25 cellular contexts compared by ENCODE assay signal in genomic region chr13:33525759-33526158, GRCh38.
"Had no signal": no experiment of that assay in that cellular context is flagged by ENCODE, and none has a peak within 500 bp of the region (broad histone marks: within the 10 kb centered on the region; RNA-seq: fewer than 3 reads in every experiment).

No MANE protein-coding gene starts in this region.

- H3K79me2 ChIP-seq: hepatocyte, parathyroid adenoma had no signal

- ATAC-seq: activated naive CD8-positive, alpha-beta T cell treated with anti-CD3 and anti-CD28 coated beads, Interleukin-2, amount 50 U/mL, for 24 hours; activated T-cell treated with anti-CD3 and anti-CD28 coated beads, Interleukin-2, amount 50 U/mL, for 4 hours; activated T-helper 17 cell treated with anti-CD3 and anti-CD28 coated beads, Interleukin-2, amount 50 U/mL, for 72 hours; gastroesophageal sphincter; left cardiac atrium; left ventricle myocardium superior; naive thymus-derived CD4-positive, alpha-beta T cell; psoas muscle; T-helper 17 cell had no signal

- H3K4me3 ChIP-seq: coronary artery, dorsolateral prefrontal cortex, gastroesophageal sphincter, hepatocyte, psoas muscle, sigmoid colon, spleen, suprapubic skin, transverse colon had no signal

- H3K9me3 ChIP-seq: gastroesophageal sphincter, psoas muscle, sigmoid colon, suprapubic skin, transverse colon had no signal

- H3K27me3 ChIP-seq: dorsolateral prefrontal cortex, gastroesophageal sphincter, hepatocyte, sigmoid colon, spleen, suprapubic skin, transverse colon had no signal

- H3K36me3 ChIP-seq: gastroesophageal sphincter, sigmoid colon, spleen, suprapubic skin, transverse colon had no signal

- H3K4me1 ChIP-seq: parathyroid adenoma, psoas muscle, spleen had no signal

- H3K4me2 ChIP-seq: hepatocyte had no signal

- H2AFZ ChIP-seq: parathyroid adenoma had no signal

- H3K9ac ChIP-seq: parathyroid adenoma had no signal

- DNase-seq: activated CD4-positive, alpha-beta memory T cell treated with anti-CD3 and anti-CD28 coated beads, Interleukin-2, amount 10 ng/mL, durations not matched to agents 7 days and 5 days; activated CD4-positive, alpha-beta T cell treated with anti-CD3 and anti-CD28 coated beads, Interleukin-2, amount 10 ng/mL, durations not matched to agents 7 days and 5 days; activated CD4-positive, CD25-positive, alpha-beta regulatory T cell treated with anti-CD3 and anti-CD28 coated beads, Interleukin-2, amount 50 U/mL, for 72 hours; activated naive CD8-positive, alpha-beta T cell treated with anti-CD3 and anti-CD28 coated beads, Interleukin-2, amount 50 U/mL, for 24 hours; activated T-cell treated with anti-CD3 and anti-CD28 coated beads, Interleukin-2, amount 50 U/mL, for 4 hours; amygdala; dorsolateral prefrontal cortex; effector memory CD4-positive, alpha-beta T cell; erythroblast; left cardiac atrium; left ventricle myocardium superior; naive thymus-derived CD4-positive, alpha-beta T cell; nucleus accumbens; psoas muscle; sigmoid colon; spleen; T-helper 17 cell; T1000; transverse colon had no signal

- H3K27ac ChIP-seq: hepatocyte, parathyroid adenoma, psoas muscle, spleen, suprapubic skin, transverse colon had no signal
